In the genomic region with DNA sequence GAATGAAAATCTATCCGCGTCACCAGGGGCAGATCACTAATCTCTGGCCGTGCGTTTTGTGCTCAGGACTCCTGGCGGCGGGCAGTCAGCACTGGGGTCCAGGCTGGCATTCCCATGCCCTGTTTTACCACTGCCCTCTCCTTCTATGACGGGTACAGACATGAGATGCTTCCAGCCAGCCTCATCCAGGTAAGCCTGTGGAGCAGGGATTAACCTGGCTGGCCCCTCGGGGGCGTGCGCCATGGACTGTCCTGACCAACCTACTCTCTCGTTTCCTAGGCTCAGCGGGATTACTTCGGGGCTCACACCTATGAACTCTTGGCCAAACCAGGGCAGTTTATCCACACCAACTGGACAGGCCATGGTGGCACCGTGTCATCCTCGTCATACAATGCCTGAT, we compare ENCODE assay signal across 23 cellular contexts. TPM values are rescaled to one million over a fixed set of nuclear protein-coding genes. Genes with fewer than 3 reads are reported as not detected.
"Had no signal": no experiment of that assay in that cellular context is flagged by ENCODE, and none has a peak within 500 bp of the region (broad histone marks: within the 10 kb centered on the region; RNA-seq: fewer than 3 reads in every experiment).

No MANE protein-coding gene starts in this region.

- H3K27me3 ChIP-seq: esophagus muscularis mucosa, stomach had no signal

- H3K4me1 Mint-ChIP-seq: memory B cell had no signal

- H3K9me3 ChIP-seq: esophagus muscularis mucosa, left ventricle myocardium inferior, prostate gland, stomach, thoracic aorta had no signal

- H3K27ac ChIP-seq: esophagus muscularis mucosa, left ventricle myocardium inferior, prostate gland, stomach, thoracic aorta had no signal

- H3K4me3 Mint-ChIP-seq: activated B cell treated with CpG ODN at 0.5 μM for 24 hours; activated T-helper 1 cell treated with anti-CD3 and anti-CD28 coated beads, Interleukin-12 subunit alpha, Interleukin-12 subunit beta, Interleukin-2, Interleukin-4 antibody, amounts not matched to agents 30 ng/mL and 10 ng/mL and 1 ng/mL, durations not matched to agents 14 hours and 24 hours and 36 hours; memory B cell; naive thymus-derived CD8-positive, alpha-beta T cell had no signal

- H3K4me1 ChIP-seq: left ventricle myocardium inferior, prostate gland had no signal

- H3K27me3 Mint-ChIP-seq: activated B cell treated with CpG ODN at 0.5 μM for 24 hours; memory B cell; naive thymus-derived CD8-positive, alpha-beta T cell had no signal

- ATAC-seq: naive thymus-derived CD8-positive, alpha-beta T cell; right cardiac atrium; SK-N-SH treated with all-trans-retinoic acid at 6 μM for 48 hours had no signal

- H3K9me3 Mint-ChIP-seq: activated B cell treated with CpG ODN at 0.5 μM for 24 hours; activated T-helper 1 cell treated with anti-CD3 and anti-CD28 coated beads, Interleukin-12 subunit alpha, Interleukin-12 subunit beta, Interleukin-2, Interleukin-4 antibody, amounts not matched to agents 30 ng/mL and 10 ng/mL and 1 ng/mL, durations not matched to agents 14 hours and 24 hours and 36 hours; memory B cell; naive thymus-derived CD8-positive, alpha-beta T cell had no signal

- DNase-seq: activated B cell treated with CpG ODN at 0.5 μM for 24 hours; activated CD4-positive, alpha-beta T cell treated with anti-CD3 and anti-CD28 coated beads for 48 hours; activated naive CD4-positive, alpha-beta T cell; hypothalamus; left ventricle myocardium inferior; naive thymus-derived CD8-positive, alpha-beta T cell; nucleus accumbens; right cardiac atrium; small intestine; stimulated activated CD4-positive, alpha-beta T cell treated with anti-CD3 and anti-CD28 coated beads, Interleukin-4, amount 100 ng/mL, for 4 hours; stimulated activated CD8-positive, alpha-beta memory T cell treated with anti-CD3 and anti-CD28 coated beads, Interleukin-4, amount 100 ng/mL, for 48 hours; stomach had no signal

- FAIRE-seq: astrocyte, small intestine, TTC549 had no signal

- H3K4me3 ChIP-seq: esophagus muscularis mucosa, left ventricle myocardium inferior, prostate gland, stomach, thoracic aorta had no signal

- H3K27ac Mint-ChIP-seq: activated B cell treated with CpG ODN at 0.5 μM for 24 hours; activated T-helper 1 cell treated with anti-CD3 and anti-CD28 coated beads, Interleukin-12 subunit alpha, Interleukin-12 subunit beta, Interleukin-2, Interleukin-4 antibody, amounts not matched to agents 30 ng/mL and 10 ng/mL and 1 ng/mL, durations not matched to agents 14 hours and 24 hours and 36 hours; memory B cell had no signal

RNA-seq across cellular contexts. Expression of a gene that starts 30.5 kb away (rescaled TPM):
- total RNA-seq: fibroblast of villous mesenchyme; kidney epithelial cell; T-helper 1 cell treated with Interleukin-12 subunit alpha and Interleukin-12 subunit beta and Interleukin-4 antibody, amounts not matched to agents 30 ng/mL and 1 ng/mL, for 36 hours; thoracic aorta had no signal
